ENCODE assay signal across 1 cellular context in the genomic region with DNA sequence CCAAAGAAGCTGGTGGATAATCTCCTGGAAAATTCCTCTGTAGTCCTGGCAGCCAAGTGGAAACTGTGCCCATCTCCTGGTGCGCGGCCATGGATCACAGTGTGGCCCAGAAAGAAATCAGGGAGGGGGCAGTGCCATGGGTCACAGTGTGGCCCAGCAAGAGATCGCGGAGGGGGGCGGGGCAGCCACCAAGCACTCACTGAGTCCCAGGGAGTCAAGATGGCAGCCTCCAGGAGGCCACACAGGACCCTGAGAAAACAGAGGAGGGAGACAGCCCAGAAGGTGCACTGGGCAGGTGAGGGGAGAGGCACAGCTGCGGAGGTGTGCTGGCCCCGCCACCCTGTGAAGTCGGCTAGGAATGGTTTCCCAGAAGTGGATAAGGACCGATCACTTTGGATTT.
TF ChIP-seq lines count a peak whose summit lies in the region.

No MANE protein-coding gene starts in this region.

TF ChIP-seq in H1, 55 proteins besides CTCF, POLR2A, EP300 and RAD21:
- no peak for TF ChIP-seq SIX5 (IDR thresholded peaks at IDR 0.05; ENCODE audit: low read depth, low read length)
- no peak for TF ChIP-seq MAFK (IDR thresholded peaks at IDR 0.05; ENCODE audit: low read depth, low read length)
- no peak for TF ChIP-seq KDM4A (IDR thresholded peaks at IDR 0.05; ENCODE audit: low read depth, low read length, severe bottlenecking)
- TF ChIP-seq YY1 (IDR thresholded peaks at IDR 0.05; ENCODE audit: low read depth, low read length) = no peak
- no peak for TF ChIP-seq ZNF274 (IDR thresholded peaks at IDR 0.05; ENCODE audit: borderline replicate concordance, extremely low read depth, low read length)
- TF ChIP-seq GTF2F1 (IDR thresholded peaks at IDR 0.05; ENCODE audit: borderline replicate concordance, low read depth, low read length) = no peak
- TF ChIP-seq FOSL1 (IDR thresholded peaks at IDR 0.05; ENCODE audit: insufficient read depth, low read depth, low read length) = no peak
- TF ChIP-seq PHF8 (conservative IDR thresholded peaks at IDR 0.05; ENCODE audit: low read depth, low read length) = no peak
- TF ChIP-seq POLR2AphosphoS5 (IDR thresholded peaks at IDR 0.05; ENCODE audit: low read depth, low read length) = no peak
- TF ChIP-seq CBX5 (IDR thresholded peaks at IDR 0.05; ENCODE audit: low read depth, low read length) = no peak
- no peak for TF ChIP-seq CHD1 (IDR thresholded peaks at IDR 0.05; ENCODE audit: low read depth, low read length)
- TF ChIP-seq RBBP5 (IDR thresholded peaks at IDR 0.05; ENCODE audit: borderline replicate concordance, low read depth, low read length) = no peak
- TF ChIP-seq SIRT6 (IDR thresholded peaks at IDR 0.05; ENCODE audit: low read length) = no peak
- TF ChIP-seq TEAD4 (IDR thresholded peaks at IDR 0.05; ENCODE audit: low read depth, low read length) = no peak
- TF ChIP-seq EGR1 (IDR thresholded peaks at IDR 0.05; ENCODE audit: borderline replicate concordance, low read depth, low read length) = no peak
- no peak for TF ChIP-seq RNF2 (IDR thresholded peaks at IDR 0.05; ENCODE audit: borderline replicate concordance, low read depth, low read length, missing control alignments, poor library complexity, severe bottlenecking)
